ENCODE assay signal across 22 cellular contexts in genomic region chr14:101352567-101352966, GRCh38.
"Had no signal": no experiment of that assay in that cellular context is flagged by ENCODE, and none has a peak within 500 bp of the region (broad histone marks: within the 10 kb centered on the region; RNA-seq: fewer than 3 reads in every experiment).

No MANE protein-coding gene starts in this region.

- ATAC-seq: natural killer cell; stimulated activated naive CD8-positive, alpha-beta T cell treated with anti-CD3 and anti-CD28 coated beads, Interleukin-15, Interleukin-2, amounts not matched to agents 100 U/mL and 50 U/mL, for 24 hours had no signal

- DNase-seq: activated B cell treated with CpG ODN at 0.5 μM for 24 hours; activated CD4-positive, alpha-beta T cell treated with anti-CD3 and anti-CD28 coated beads for 4 hours; activated CD4-positive, alpha-beta T cell treated with anti-CD3 and anti-CD28 coated beads, Interleukin-2, amount 50 U/mL, for 48 hours; activated naive CD8-positive, alpha-beta T cell treated with anti-CD3 and anti-CD28 coated beads for 36 hours; left ventricle myocardium inferior; midbrain; natural killer cell; ovary; right lobe of liver; stimulated activated CD4-positive, alpha-beta T cell treated with anti-CD3 and anti-CD28 coated beads, Interleukin-4, amount 100 ng/mL, for 1 hour; stimulated activated naive CD8-positive, alpha-beta T cell treated with anti-CD3 and anti-CD28 coated beads, Interleukin-15, Interleukin-2, amounts not matched to agents 100 U/mL and 50 U/mL, for 24 hours; substantia nigra; T1000 had no signal

- H3K4me3 ChIP-seq: breast epithelium, dorsolateral prefrontal cortex, esophagus muscularis mucosa, left ventricle myocardium inferior, ovary, right lobe of liver, smooth muscle cell, tibial nerve, vagina had no signal

- H3K36me3 Mint-ChIP-seq: activated naive CD8-positive, alpha-beta T cell treated with anti-CD3 and anti-CD28 coated beads for 36 hours; natural killer cell had no signal

- H3K4me3 Mint-ChIP-seq: activated B cell treated with CpG ODN at 0.5 μM for 24 hours; activated naive CD8-positive, alpha-beta T cell treated with anti-CD3 and anti-CD28 coated beads for 36 hours; activated T-helper 1 cell treated with anti-CD3 and anti-CD28 coated beads, Interleukin-12 subunit alpha, Interleukin-12 subunit beta, Interleukin-2, Interleukin-4 antibody, amounts not matched to agents 30 ng/mL and 10 ng/mL and 1 ng/mL, durations not matched to agents 14 hours and 24 hours and 36 hours; central memory CD8-positive, alpha-beta T cell; natural killer cell; T-helper 1 cell treated with Interleukin-12 subunit alpha and Interleukin-12 subunit beta and Interleukin-4 antibody, amounts not matched to agents 30 μg/mL and 1 μg/mL, for 36 hours had no signal

- H3K27me3 Mint-ChIP-seq: activated B cell treated with CpG ODN at 0.5 μM for 24 hours had no signal

- H3K4me1 Mint-ChIP-seq: activated naive CD8-positive, alpha-beta T cell treated with anti-CD3 and anti-CD28 coated beads for 36 hours; central memory CD8-positive, alpha-beta T cell; natural killer cell had no signal

- H3K27ac ChIP-seq: breast epithelium, esophagus muscularis mucosa, left ventricle myocardium inferior, ovary, right lobe of liver, tibial nerve had no signal

- H3K27ac Mint-ChIP-seq: activated B cell treated with CpG ODN at 0.5 μM for 24 hours; activated naive CD8-positive, alpha-beta T cell treated with anti-CD3 and anti-CD28 coated beads for 36 hours; activated T-helper 1 cell treated with anti-CD3 and anti-CD28 coated beads, Interleukin-12 subunit alpha, Interleukin-12 subunit beta, Interleukin-2, Interleukin-4 antibody, amounts not matched to agents 30 ng/mL and 10 ng/mL and 1 ng/mL, durations not matched to agents 14 hours and 24 hours and 36 hours; natural killer cell; T-helper 1 cell treated with Interleukin-12 subunit alpha and Interleukin-12 subunit beta and Interleukin-4 antibody, amounts not matched to agents 30 μg/mL and 1 μg/mL, for 36 hours had no signal
